ENCODE assay signal across 9 cellular contexts in the genomic region with DNA sequence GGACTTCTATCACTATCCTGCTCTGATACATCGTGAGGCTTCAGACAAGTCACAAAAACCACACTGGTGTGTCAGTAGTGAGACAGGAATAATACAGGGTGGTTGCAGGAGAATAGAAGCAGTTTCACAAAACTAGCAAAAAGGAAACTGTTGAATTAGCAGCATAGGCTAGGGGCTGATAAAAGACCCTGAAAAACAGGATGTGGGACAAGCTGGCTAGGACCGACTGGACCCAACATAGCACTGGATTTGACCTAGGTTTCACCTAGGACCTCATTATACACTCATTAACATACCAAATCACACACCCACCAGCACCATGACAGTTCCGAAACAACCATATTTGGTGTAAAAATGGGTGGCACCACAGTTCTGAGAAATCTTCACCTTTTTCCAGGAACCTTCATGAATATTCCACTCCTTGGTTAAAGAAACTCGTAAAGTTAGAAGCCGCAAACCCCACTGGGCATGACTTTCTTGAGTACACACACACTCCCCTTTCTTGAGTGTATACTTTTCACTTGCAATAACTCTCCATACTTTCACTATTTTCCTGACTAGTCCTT.
DNase-seq lines count a peak whose midpoint lies in the region; ATAC-seq and TF ChIP-seq lines count a peak whose summit lies in the region.
"Had no signal": no experiment of that assay in that cellular context is flagged by ENCODE, and none has a peak within 500 bp of the region (broad histone marks: within the 10 kb centered on the region; RNA-seq: fewer than 3 reads in every experiment).

No MANE protein-coding gene starts in this region.

- no peaks in the 10 kb centered on the region for H3K27me3 ChIP-seq in breast epithelium

- no peak overlapping the region for H3K4me3 ChIP-seq in breast epithelium

- peak overlapping the region; percentile 72 to 83 for H3K27ac Mint-ChIP-seq in stimulated activated naive CD8-positive, alpha-beta T cell treated with anti-CD3 and anti-CD28 coated beads, Interleukin-15, amount 100 ng/mL, for 72 hours

- no peak overlapping the region for H3K27ac ChIP-seq in breast epithelium

- H3K36me3 ChIP-seq in breast epithelium = no peaks in the 10 kb centered on the region

- peaks cover 3 to 9% of the 10 kb centered on the region in 2 donors for H3K9me3 Mint-ChIP-seq in stimulated activated naive CD8-positive, alpha-beta T cell treated with anti-CD3 and anti-CD28 coated beads, Interleukin-15, amount 100 ng/mL, for 72 hours
- H3K9me3 Mint-ChIP-seq: brain had no signal

- intact Hi-C loops in breast epithelium (cut with DNase I; ENCODE audit: low total_unique reads) = no loop called here

- TF ChIP-seq CTCF in breast epithelium (IDR thresholded peaks at IDR 0.05) = no peak

- H3K9me3 ChIP-seq in breast epithelium = no peaks in the 10 kb centered on the region

- peaks cover 20% of the 10 kb centered on the region for H3K27me3 Mint-ChIP-seq in stimulated activated naive CD8-positive, alpha-beta T cell treated with anti-CD3 and anti-CD28 coated beads, Interleukin-15, amount 100 ng/mL, for 72 hours
- H3K27me3 Mint-ChIP-seq: brain had no signal

- peaks cover 0 to 7% of the 10 kb centered on the region in 2 donors for H3K4me1 ChIP-seq in breast epithelium

- peak overlapping the region; percentile 40 to 57 for H3K4me3 Mint-ChIP-seq in stimulated activated naive CD8-positive, alpha-beta T cell treated with anti-CD3 and anti-CD28 coated beads, Interleukin-15, amount 100 ng/mL, for 72 hours
- H3K4me3 Mint-ChIP-seq: brain had no signal

- DNase-seq in activated T-cell treated with anti-CD3 and anti-CD28 coated beads for 24 hours (ENCODE audit: low read depth) = peak; percentile 22
- no peak for DNase-seq in activated T-cell treated with anti-CD3 and anti-CD28 coated beads for 4 hours
- DNase-seq in activated T-helper 9 cell treated with anti-CD3 and anti-CD28 coated beads, Interleukin-2, amount 50 U/mL, for 16 hours (ENCODE audit: low read depth) = peak; percentile 6
- DNase-seq in stimulated activated naive CD8-positive, alpha-beta T cell treated with anti-CD3 and anti-CD28 coated beads, Interleukin-15, amount 100 ng/mL, for 72 hours = peak; percentile 63 to 70
- DNase-seq in glomerular visceral epithelial cell (ENCODE audit: extremely low spot score) = no peak
- DNase-seq in breast epithelium (ENCODE audit: low spot score in 2 of 2) = no peak
- no peak for DNase-seq in middle frontal gyrus (ENCODE audit: extremely low spot score, low spot score)

- H3K4me1 Mint-ChIP-seq in stimulated activated naive CD8-positive, alpha-beta T cell treated with anti-CD3 and anti-CD28 coated beads, Interleukin-15, amount 100 ng/mL, for 72 hours = peaks cover 62% of the 10 kb centered on the region

- peak; percentile 53 for ATAC-seq in HG03469 (IDR thresholded peaks at IDR 0.05; ENCODE audit: unreplicated experiment)
- peak; percentile 90 for ATAC-seq in stimulated activated naive CD8-positive, alpha-beta T cell treated with anti-CD3 and anti-CD28 coated beads, Interleukin-15, amount 100 ng/mL, for 72 hours

- TF ChIP-seq POLR2A in breast epithelium (IDR thresholded peaks at IDR 0.05) = no peak

Comparison
In these comparisons a context has a peak if more than half of its experiments do, and no peak if none do; other contexts are left out.
1. DNase-seq: peak in activated T-cell treated with anti-CD3 and anti-CD28 coated beads for 24 hours (single experiment), activated T-helper 9 cell treated with anti-CD3 and anti-CD28 coated beads, Interleukin-2, amount 50 U/mL, for 16 hours (single experiment) and stimulated activated naive CD8-positive, alpha-beta T cell treated with anti-CD3 and anti-CD28 coated beads, Interleukin-15, amount 100 ng/mL, for 72 hours (2 of 2); none in activated T-cell treated with anti-CD3 and anti-CD28 coated beads for 4 hours (single experiment), glomerular visceral epithelial cell (single experiment), breast epithelium (0 of 2) and middle frontal gyrus (single experiment).